In genomic region chr3:31124368-31124767, GRCh38 we compare ENCODE assay signal across 1 cellular context.
TF ChIP-seq lines count a peak whose summit lies in the region.

No MANE protein-coding gene starts in this region.

TF ChIP-seq in K562, 482 proteins besides CTCF, POLR2A, EP300 and RAD21 (continued from another document):
- TF ChIP-seq, protein P1, sequence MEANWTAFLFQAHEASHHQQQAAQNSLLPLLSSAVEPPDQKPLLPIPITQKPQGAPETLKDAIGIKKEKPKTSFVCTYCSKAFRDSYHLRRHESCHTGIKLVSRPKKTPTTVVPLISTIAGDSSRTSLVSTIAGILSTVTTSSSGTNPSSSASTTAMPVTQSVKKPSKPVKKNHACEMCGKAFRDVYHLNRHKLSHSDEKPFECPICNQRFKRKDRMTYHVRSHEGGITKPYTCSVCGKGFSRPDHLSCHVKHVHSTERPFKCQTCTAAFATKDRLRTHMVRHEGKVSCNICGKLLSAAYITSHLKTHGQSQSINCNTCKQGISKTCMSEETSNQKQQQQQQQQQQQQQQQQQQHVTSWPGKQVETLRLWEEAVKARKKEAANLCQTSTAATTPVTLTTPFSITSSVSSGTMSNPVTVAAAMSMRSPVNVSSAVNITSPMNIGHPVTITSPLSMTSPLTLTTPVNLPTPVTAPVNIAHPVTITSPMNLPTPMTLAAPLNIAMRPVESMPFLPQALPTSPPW (CRISPR knock-in tag; IDR thresholded peaks at IDR 0.05), result peak; percentile 34; the same call in 1 of the 2 replicates
- TF ChIP-seq ZNF280B (CRISPR knock-in tag; IDR thresholded peaks at IDR 0.05), result 0 out of 2 replicates have a peak, but pooled peaks have one; percentile 67
- TF ChIP-seq, protein P2, sequence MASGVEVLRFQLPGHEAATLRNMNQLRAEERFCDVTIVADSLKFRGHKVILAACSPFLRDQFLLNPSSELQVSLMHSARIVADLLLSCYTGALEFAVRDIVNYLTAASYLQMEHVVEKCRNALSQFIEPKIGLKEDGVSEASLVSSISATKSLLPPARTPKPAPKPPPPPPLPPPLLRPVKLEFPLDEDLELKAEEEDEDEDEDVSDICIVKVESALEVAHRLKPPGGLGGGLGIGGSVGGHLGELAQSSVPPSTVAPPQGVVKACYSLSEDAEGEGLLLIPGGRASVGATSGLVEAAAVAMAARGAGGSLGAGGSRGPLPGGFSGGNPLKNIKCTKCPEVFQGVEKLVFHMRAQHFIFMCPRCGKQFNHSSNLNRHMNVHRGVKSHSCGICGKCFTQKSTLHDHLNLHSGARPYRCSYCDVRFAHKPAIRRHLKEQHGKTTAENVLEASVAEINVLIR (CRISPR knock-in tag; IDR thresholded peaks at IDR 0.05), result peak; percentile 8; the same call in 1 of the 2 replicates
- peak in 1 of 2 experiments; percentile 54; a peak in 1 of 4 replicates for TF ChIP-seq TRIM24 (IDR thresholded peaks at IDR 0.05)
- TF ChIP-seq DNMT1 (IDR thresholded peaks at IDR 0.05), result no peak
- TF ChIP-seq PBX2 (CRISPR knock-in tag; IDR thresholded peaks at IDR 0.05; ENCODE audit: low read depth), result no peak
- TF ChIP-seq PBX2 (tag; conservative IDR thresholded peaks at IDR 0.05; ENCODE audit: low read depth), result peak; percentile 90
- no peak for TF ChIP-seq MTA3 (IDR thresholded peaks at IDR 0.05; ENCODE audit: borderline replicate concordance)
- peak; percentile 55 for TF ChIP-seq ARID1B (IDR thresholded peaks at IDR 0.05)
- TF ChIP-seq, protein P3, sequence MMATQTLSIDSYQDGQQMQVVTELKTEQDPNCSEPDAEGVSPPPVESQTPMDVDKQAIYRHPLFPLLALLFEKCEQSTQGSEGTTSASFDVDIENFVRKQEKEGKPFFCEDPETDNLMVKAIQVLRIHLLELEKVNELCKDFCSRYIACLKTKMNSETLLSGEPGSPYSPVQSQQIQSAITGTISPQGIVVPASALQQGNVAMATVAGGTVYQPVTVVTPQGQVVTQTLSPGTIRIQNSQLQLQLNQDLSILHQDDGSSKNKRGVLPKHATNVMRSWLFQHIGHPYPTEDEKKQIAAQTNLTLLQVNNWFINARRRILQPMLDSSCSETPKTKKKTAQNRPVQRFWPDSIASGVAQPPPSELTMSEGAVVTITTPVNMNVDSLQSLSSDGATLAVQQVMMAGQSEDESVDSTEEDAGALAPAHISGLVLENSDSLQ (IDR thresholded peaks at IDR 0.05), result peak; percentile 37; the same call in 1 of the 2 replicates
- TF ChIP-seq NCOR1 (IDR thresholded peaks at IDR 0.05), result peak; percentile 30; the same call in 1 of the 2 replicates
- peak; percentile 62 for TF ChIP-seq TEAD4 (IDR thresholded peaks at IDR 0.05; ENCODE audit: low read length)
- TF ChIP-seq TEAD4 (CRISPR knock-in tag; IDR thresholded peaks at IDR 0.05; ENCODE audit: borderline replicate concordance), result no peak
- TF ChIP-seq, protein P4, sequence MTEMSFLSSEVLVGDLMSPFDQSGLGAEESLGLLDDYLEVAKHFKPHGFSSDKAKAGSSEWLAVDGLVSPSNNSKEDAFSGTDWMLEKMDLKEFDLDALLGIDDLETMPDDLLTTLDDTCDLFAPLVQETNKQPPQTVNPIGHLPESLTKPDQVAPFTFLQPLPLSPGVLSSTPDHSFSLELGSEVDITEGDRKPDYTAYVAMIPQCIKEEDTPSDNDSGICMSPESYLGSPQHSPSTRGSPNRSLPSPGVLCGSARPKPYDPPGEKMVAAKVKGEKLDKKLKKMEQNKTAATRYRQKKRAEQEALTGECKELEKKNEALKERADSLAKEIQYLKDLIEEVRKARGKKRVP (CRISPR knock-in tag; IDR thresholded peaks at IDR 0.05), result 0 out of 2 replicates have a peak, but pooled peaks have one; percentile 7
- peak; percentile 82 for TF ChIP-seq CBFA2T3 (IDR thresholded peaks at IDR 0.05)
TF ChIP-seq in K562: peak in this region for 18.
